In the genomic region with DNA sequence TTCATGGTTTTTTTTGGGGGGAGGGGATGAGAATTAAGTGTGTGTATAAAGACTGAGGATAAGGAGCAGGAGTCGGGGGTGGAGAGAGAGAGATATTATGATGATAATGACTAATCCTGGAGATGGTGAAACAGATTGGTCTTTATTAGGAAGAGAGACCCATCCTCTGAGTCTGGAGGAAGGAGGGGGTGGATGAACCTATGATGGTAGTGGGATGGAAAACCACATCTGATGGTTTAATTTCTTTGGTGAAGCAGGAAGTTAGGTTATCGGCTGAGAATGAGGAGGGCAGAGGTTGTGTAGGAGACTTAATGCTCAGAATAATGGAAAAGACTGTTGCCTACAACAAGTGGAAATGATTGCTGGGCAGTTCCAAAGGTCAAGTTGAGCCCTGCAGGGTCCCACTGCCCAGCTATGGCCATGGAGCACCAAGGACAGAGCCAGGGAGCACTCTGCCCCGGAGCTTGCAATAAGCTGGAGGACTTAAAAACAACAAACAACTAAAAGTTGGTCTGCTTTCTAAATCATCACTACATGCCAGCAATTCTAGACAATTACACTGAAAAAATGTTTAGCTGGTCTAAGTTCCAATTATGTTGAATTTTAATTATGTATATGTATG, we compare ENCODE assay signal across 23 cellular contexts.
"Had no signal": no experiment of that assay in that cellular context is flagged by ENCODE, and none has a peak within 500 bp of the region (broad histone marks: within the 10 kb centered on the region; RNA-seq: fewer than 3 reads in every experiment).

No MANE protein-coding gene starts in this region.

- H3K4me2 ChIP-seq: smooth muscle cell had no signal

- H3K4me1 Mint-ChIP-seq: nephron progenitor cell had no signal

- ATAC-seq: foreskin keratinocyte, right cardiac atrium had no signal

- H3K4me3 ChIP-seq: esophagus squamous epithelium, prostate gland, SK-N-MC, smooth muscle cell, testis, upper lobe of left lung had no signal

- H3K27ac Mint-ChIP-seq: activated naive CD4-positive, alpha-beta T cell treated with anti-CD3 and anti-CD28 coated beads, Interleukin-2, amount 10 ng/mL, durations not matched to agents 7 days and 5 days; nephron progenitor cell had no signal

- H3K36me3 ChIP-seq: brain microvascular endothelial cell, prostate gland, upper lobe of left lung had no signal

- DNase-seq: activated CD4-positive, CD25-positive, alpha-beta regulatory T cell treated with anti-CD3 and anti-CD28 coated beads, Interleukin-2, amount 50 U/mL, for 72 hours; activated CD8-positive, alpha-beta memory T cell treated with anti-CD3 and anti-CD28 coated beads for 24 hours; activated naive CD4-positive, alpha-beta T cell treated with anti-CD3 and anti-CD28 coated beads, Interleukin-2, amount 10 ng/mL, durations not matched to agents 7 days and 5 days; brain microvascular endothelial cell; cortex of kidney; effector CD8-positive, alpha-beta T cell; esophagus squamous epithelium; foreskin keratinocyte; glutamatergic neuron; mesenchymal stem cell; nephron progenitor cell; right cardiac atrium; stimulated activated CD4-positive, alpha-beta T cell treated with anti-CD3 and anti-CD28 coated beads, Interleukin-4, amount 100 ng/mL, for 4 hours; stimulated activated CD8-positive, alpha-beta memory T cell treated with anti-CD3 and anti-CD28 coated beads, Interleukin-4, amount 100 ng/mL, for 48 hours; stimulated activated naive CD4-positive, alpha-beta T cell treated with Interleukin-2 at 50 U/mL for 16 hours; T-helper 1 cell; T1000; testis; upper lobe of left lung had no signal

- H3K9me3 Mint-ChIP-seq: central memory CD8-positive, alpha-beta T cell; nephron progenitor cell had no signal

- H3K4me3 Mint-ChIP-seq: activated naive CD4-positive, alpha-beta T cell treated with anti-CD3 and anti-CD28 coated beads, Interleukin-2, amount 10 ng/mL, durations not matched to agents 7 days and 5 days; central memory CD8-positive, alpha-beta T cell; nephron progenitor cell had no signal

- H3K27ac ChIP-seq: brain microvascular endothelial cell, esophagus squamous epithelium, foreskin keratinocyte, prostate gland, SK-N-MC, testis, upper lobe of left lung had no signal

- H3K4me1 ChIP-seq: foreskin keratinocyte, prostate gland, testis, upper lobe of left lung had no signal

- H3K27me3 ChIP-seq: brain microvascular endothelial cell, esophagus squamous epithelium, foreskin keratinocyte, testis, upper lobe of left lung had no signal

- H3K9me3 ChIP-seq: esophagus squamous epithelium, prostate gland, testis, upper lobe of left lung had no signal
